8 cellular contexts compared by ENCODE assay signal in genomic region chr14:101725627-101726026, GRCh38. TPM values are rescaled to one million over a fixed set of nuclear protein-coding genes. Genes with fewer than 3 reads are reported as not detected.
DNase-seq lines count a peak whose midpoint lies in the region; ATAC-seq and TF ChIP-seq lines count a peak whose summit lies in the region.
"Not testable (repeated sequence)": the region's sequence is repeated elsewhere in the genome, so short reads cannot be mapped to it uniquely, and the experiment has no call there.

No MANE protein-coding gene starts in this region.

- not testable (repeated sequence) for H3K4me1 ChIP-seq in upper lobe of right lung

- peak overlapping the region; percentile 0 for H3K27ac Mint-ChIP-seq in T-helper 17 cell
- H3K27ac Mint-ChIP-seq in activated naive CD4-positive, alpha-beta T cell treated with anti-CD3 and anti-CD28 coated beads, Interleukin-2, amount 50 U/mL, for 24 hours: peak overlapping the region; percentile 66
- H3K27ac Mint-ChIP-seq in naive thymus-derived CD8-positive, alpha-beta T cell: peak overlapping the region in 6 of 10 donors; percentile 1 to 87 (median 48)

- H3K27me3 ChIP-seq in HL-60 (ENCODE audit: insufficient read depth, poor library complexity, severe bottlenecking); upper lobe of right lung: not testable (repeated sequence)

- H3K36me3 Mint-ChIP-seq in T-helper 17 cell (ENCODE audit: low read depth); activated naive CD4-positive, alpha-beta T cell treated with anti-CD3 and anti-CD28 coated beads, Interleukin-2, amount 50 U/mL, for 24 hours; naive thymus-derived CD8-positive, alpha-beta T cell: not testable (repeated sequence)

- H3K9me3 Mint-ChIP-seq in activated naive CD4-positive, alpha-beta T cell treated with anti-CD3 and anti-CD28 coated beads, Interleukin-2, amount 50 U/mL, for 24 hours; naive thymus-derived CD8-positive, alpha-beta T cell: not testable (repeated sequence)

- TF ChIP-seq CTCF in HL-60 (IDR thresholded peaks at IDR 0.05; ENCODE audit: insufficient read depth, low read length); upper lobe of right lung (IDR thresholded peaks at IDR 0.05): not testable (repeated sequence)

- POLR2A ChIA-PET in naive thymus-derived CD8-positive, alpha-beta T cell (lab: Charles Lee): interaction anchor here (0.7 to 2.1 kb wide), 2 partner anchors 16 kb away, joined by 3 to 5 read pairs; no protein-coding TSS in a partner anchor

- H3K4me1 Mint-ChIP-seq in T-helper 17 cell: peaks cover 27% of the 10 kb centered on the region
- H3K4me1 Mint-ChIP-seq in activated naive CD4-positive, alpha-beta T cell treated with anti-CD3 and anti-CD28 coated beads, Interleukin-2, amount 50 U/mL, for 24 hours: peaks cover 72% of the 10 kb centered on the region
- peaks cover 23 to 63% (median 39%) of the 10 kb centered on the region in 4 donors for H3K4me1 Mint-ChIP-seq in naive thymus-derived CD8-positive, alpha-beta T cell

- not testable (repeated sequence) for H3K36me3 ChIP-seq in upper lobe of right lung

- H3K27ac ChIP-seq in HL-60 (replicated peaks); upper lobe of right lung: not testable (repeated sequence)

- intact Hi-C loops in Right ventricle myocardium superior (cut with DNase I); upper lobe of right lung (cut with DNase I): not testable (repeated sequence)

- peak; percentile 62 for DNase-seq in CD1c-positive myeloid dendritic cell (ENCODE audit: extremely low spot score)
- peak; percentile 51 to 87 for DNase-seq in HL-60 (ENCODE audit: low read depth in 1 of 2, low spot score in 1 of 2)
- DNase-seq in NOMO-1 treated with DMSO at 0.1 percent for 48 hours (lab: John Stamatoyannopoulos, UW; ENCODE audit: unreplicated experiment): peak; percentile 54
- not testable (repeated sequence) for DNase-seq in T-helper 17 cell
- peak; percentile 74 for DNase-seq in Right ventricle myocardium superior
- peak in 4 of 10 donors; percentile 13 to 30 (median 25) for DNase-seq in naive thymus-derived CD8-positive, alpha-beta T cell
- peak; percentile 81 for DNase-seq in upper lobe of right lung

- ATAC-seq in T-helper 17 cell; Right ventricle myocardium superior (ENCODE audit: poor library complexity); naive thymus-derived CD8-positive, alpha-beta T cell: not testable (repeated sequence)
- ATAC-seq in upper lobe of right lung: peak; percentile 27

- H3K27me3 Mint-ChIP-seq in T-helper 17 cell; activated naive CD4-positive, alpha-beta T cell treated with anti-CD3 and anti-CD28 coated beads, Interleukin-2, amount 50 U/mL, for 24 hours; naive thymus-derived CD8-positive, alpha-beta T cell: not testable (repeated sequence)

- not testable (repeated sequence) for H3K4me3 Mint-ChIP-seq in T-helper 17 cell; naive thymus-derived CD8-positive, alpha-beta T cell
- peak overlapping the region; percentile 5 for H3K4me3 Mint-ChIP-seq in activated naive CD4-positive, alpha-beta T cell treated with anti-CD3 and anti-CD28 coated beads, Interleukin-2, amount 50 U/mL, for 24 hours

- not testable (repeated sequence) for H3K4me3 ChIP-seq in HL-60 (replicated peaks; ENCODE audit: insufficient read depth, low read length); upper lobe of right lung

- H3K9me3 ChIP-seq in T-helper 17 cell (ENCODE audit: control insufficient read depth, low read length, poor library complexity, severe bottlenecking); upper lobe of right lung: not testable (repeated sequence)

RNA-seq across cellular contexts. Expression of gene PPP2R5C, which starts 35.9 kb away (rescaled TPM):
- total RNA-seq in T-helper 17 cell (100 to 1,000 TPM; 516 to 530 TPM), Right ventricle myocardium superior (169 TPM), upper lobe of right lung (165 TPM)
- total RNA-seq in naive thymus-derived CD8-positive, alpha-beta T cell: 100 to 1,000 TPM; 411 to 418 TPM
- polyA plus RNA-seq in naive thymus-derived CD8-positive, alpha-beta T cell: 100 to 1,000 TPM; 143 to 237 (median 172) TPM

Comparison
In these comparisons a context has a peak if more than half of its experiments do, and no peak if none do; other contexts are left out.
1. H3K27ac Mint-ChIP-seq: peak in every context shown above with its lines; median percentile 66 in activated naive CD4-positive, alpha-beta T cell treated with anti-CD3 and anti-CD28 coated beads, Interleukin-2, amount 50 U/mL, for 24 hours; 48 in naive thymus-derived CD8-positive, alpha-beta T cell; 0 in T-helper 17 cell.